ENCODE assay signal across 8 cellular contexts in genomic region chr17:57085448-57086068, GRCh38. TPM values are rescaled to one million over a fixed set of nuclear protein-coding genes. Genes with fewer than 3 reads are reported as not detected.
A peak's percentile ranks its signal among the peaks of the same experiment; 100 is the strongest.
DNase-seq lines count a peak whose midpoint lies in the region; ATAC-seq, FAIRE-seq and TF ChIP-seq lines count a peak whose summit lies in the region.

No MANE protein-coding gene starts in this region.

- H4K91ac ChIP-seq in H1 (replicated peaks; ENCODE audit: insufficient read length, low read length), result peak overlapping the region; percentile 15

- peak; percentile 50 for TF ChIP-seq CTCF in GM13977 (IDR thresholded peaks at IDR 0.05; ENCODE audit: extremely low read depth, insufficient read depth, missing control alignments)
- peak; percentile 24 for TF ChIP-seq CTCF in activated CD8-positive, alpha-beta T cell treated with anti-CD3 and anti-CD28 coated beads for 36 hours (IDR thresholded peaks at IDR 0.05)
- peak in 2 of 3 experiments; percentile 4 to 27; a peak in 2 of 4 replicates for TF ChIP-seq CTCF in H1 (IDR thresholded peaks at IDR 0.05; ENCODE audit: control extremely low read depth in 1 of 3, insufficient read depth in 1 of 3, low read depth in 1 of 3, low read length in 3 of 3)

- in situ Hi-C loops in GM13977 (cut with MboI; ENCODE audit: low pct_unique_long_range_greater_than_20kb, low sequenced_read_pairs, unreplicated experiment), result no loop called here

- H4K20me1 ChIP-seq in H1 (replicated peaks in 1 of 2; ENCODE audit: control insufficient read depth in 1 of 2, insufficient read depth in 2 of 2, low read length in 2 of 2), result peaks cover 21 to 25% of the 10 kb centered on the region in 2 experiments

- peaks cover 51% of the 10 kb centered on the region for H3K4me1 Mint-ChIP-seq in activated CD8-positive, alpha-beta T cell treated with anti-CD3 and anti-CD28 coated beads for 36 hours (ENCODE audit: low read depth)

- H3K79me1 ChIP-seq in H1 (ENCODE audit: low read depth, low read length), result peaks cover 5% of the 10 kb centered on the region; the same call in 1 of the 2 replicates

- TF ChIP-seq POLR2A in H1 (IDR thresholded peaks at IDR 0.05; ENCODE audit: control extremely low read depth in 1 of 2, low read depth in 2 of 2, low read length in 2 of 2), result no peak

- H3K4me3 ChIP-seq in ACC112 (ENCODE audit: low read depth, low read length) (peak overlapping the region; percentile 85), H1 (ENCODE audit: extremely low read depth in 1 of 4, insufficient read depth in 2 of 4, low read depth in 3 of 4, low read length in 4 of 4) (peak overlapping the region; percentile 68 to 82 (median 81))

- no peak overlapping the region for H3K4ac ChIP-seq in H1 (replicated peaks; ENCODE audit: insufficient read length, low read depth, low read length)

- 2% methylated on average over 60 of the region's 75 CpGs; no CpG with 5 or more reads in 1 of the 2 experiments for WGBS in H1 (ENCODE audit: extremely low coverage in 1 of 2, insufficient coverage in 1 of 2, insufficient read length in 1 of 2, insufficient replicate concordance in 2 of 2, low coverage in 1 of 2, low lambda C conversion rate in 2 of 2, missing lambda C conversion rate in 1 of 2), 2 experiments

- H3K4me2 ChIP-seq in H1 (ENCODE audit: insufficient read depth in 1 of 2, low read depth in 2 of 2, low read length in 2 of 2), result peak overlapping the region; percentile 86 to 88

- TF ChIP-seq RAD21 in H1 (IDR thresholded peaks at IDR 0.05 in 1 of 2, conservative IDR thresholded peaks at IDR 0.05 in 1 of 2; ENCODE audit: low read depth in 2 of 2, low read length in 2 of 2), result no peak

- no peak overlapping the region for H2BK15ac ChIP-seq in H1 (ENCODE audit: low read length)

- H3K79me2 ChIP-seq in ACC112 (ENCODE audit: control insufficient read depth, insufficient read depth, low read length, unreplicated experiment), result peaks cover 16% of the 10 kb centered on the region
- H3K79me2 ChIP-seq in H1 (ENCODE audit: control insufficient read depth in 1 of 2, insufficient read depth in 2 of 2, low read length in 2 of 2), result peaks cover 31 to 50% of the 10 kb centered on the region in 2 experiments

- no peak overlapping the region; the same call in 1 of the 2 replicates for H3K27ac ChIP-seq in ACC112 (ENCODE audit: low read depth, low read length)
- H3K27ac ChIP-seq in H1 (ENCODE audit: low read depth, low read length), result no peak overlapping the region

- H3K23ac ChIP-seq in H1 (ENCODE audit: insufficient read length), result no peak overlapping the region

- H3K4me3 Mint-ChIP-seq in activated CD8-positive, alpha-beta T cell treated with anti-CD3 and anti-CD28 coated beads for 36 hours, result peak overlapping the region; percentile 83

- H3K27me3 ChIP-seq in ACC112 (ENCODE audit: insufficient read depth, low read length), result no peaks in the 10 kb centered on the region
- H3K27me3 ChIP-seq in H1 (replicated peaks in 1 of 4; ENCODE audit: control insufficient read depth in 3 of 4, extremely low read depth in 1 of 4, insufficient read depth in 3 of 4, low read length in 3 of 4), result no peaks in the 10 kb centered on the region; a peak in 1 of 7 replicates

- H3K27me3 Mint-ChIP-seq in activated CD8-positive, alpha-beta T cell treated with anti-CD3 and anti-CD28 coated beads for 36 hours, result peaks cover 2% of the 10 kb centered on the region

- H3K18ac ChIP-seq in H1 (ENCODE audit: extremely low read depth, low read length), result peak overlapping the region; percentile 20; the same call in 1 of the 2 replicates

- H3K9me3 Mint-ChIP-seq in activated CD8-positive, alpha-beta T cell treated with anti-CD3 and anti-CD28 coated beads for 36 hours, result no peaks in the 10 kb centered on the region

- DNase-seq in GM13977 (ENCODE audit: low spot score), result peak; percentile 78
- peak; percentile 55 for DNase-seq in NCI-H2171 treated with DMSO at 0.1 percent for 48 hours (lab: John Stamatoyannopoulos, UW)
- peak; percentile 63 for DNase-seq in activated CD8-positive, alpha-beta T cell treated with anti-CD3 and anti-CD28 coated beads for 36 hours
- DNase-seq in H1 (ENCODE audit: low read depth in 1 of 2, low spot score in 2 of 2), result peak in 1 of 2 experiments; percentile 55
- peak; percentile 20 for DNase-seq in middle frontal gyrus (ENCODE audit: extremely low spot score, low spot score)
- peak; percentile 35 for DNase-seq in stimulated activated CD8-positive, alpha-beta memory T cell treated with anti-CD3 and anti-CD28 coated beads, Interleukin-4, amount 100 ng/mL, for 24 hours (ENCODE audit: low read depth)

- no peak overlapping the region for H3K14ac ChIP-seq in H1 (ENCODE audit: insufficient read length)

- H2BK20ac ChIP-seq in H1 (ENCODE audit: low read length), result no peak overlapping the region

- peak; percentile 27 for ATAC-seq in HG02943 (IDR thresholded peaks at IDR 0.05; ENCODE audit: low read depth, unreplicated experiment)
- ATAC-seq in activated CD8-positive, alpha-beta T cell treated with anti-CD3 and anti-CD28 coated beads for 36 hours, result peak; percentile 37

- peaks cover 4% of the 10 kb centered on the region for H3K4me1 ChIP-seq in ACC112 (ENCODE audit: control insufficient read depth, insufficient read depth, low read length, unreplicated experiment)
- peaks cover 5 to 20% (median 17%) of the 10 kb centered on the region in 4 experiments; a peak in 6 of 7 replicates for H3K4me1 ChIP-seq in H1 (replicated peaks in 1 of 4; ENCODE audit: control insufficient read depth in 3 of 4, insufficient read depth in 4 of 4, low read length in 3 of 4)

- POLR2A ChIA-PET in activated CD8-positive, alpha-beta T cell treated with anti-CD3 and anti-CD28 coated beads for 36 hours (lab: Charles Lee), result interaction anchor here (0.6 to 1.5 kb wide), 8 partner anchors 12 to 1512 kb away, joined by 3 to 5 read pairs (median 3); no protein-coding TSS in a partner anchor
- POLR2A ChIA-PET in H1 (lab: Charles Lee; ENCODE audit: partially characterized antibody), result interaction anchor here (0.8 to 2.5 kb wide), 14 partner anchors 11 to 107 kb away, joined by 3 to 21 read pairs (median 4); no protein-coding TSS in a partner anchor

- H2BK5ac ChIP-seq in H1 (ENCODE audit: low read depth, low read length), result peak overlapping the region; percentile 15; the same call in 1 of the 2 replicates

- H3K23me2 ChIP-seq in H1 (ENCODE audit: low read depth, low read length), result peaks cover 11% of the 10 kb centered on the region

- peak overlapping the region; percentile 15 to 61 (median 54); a peak in 6 of 7 replicates for H3K9ac ChIP-seq in H1 (replicated peaks in 1 of 4; ENCODE audit: extremely low read depth in 1 of 4, low read depth in 3 of 4, low read length in 3 of 4)

- intact Hi-C loops in activated CD8-positive, alpha-beta T cell treated with anti-CD3 and anti-CD28 coated beads for 36 hours (cut with micrococcal nuclease), result no loop called here

- no peaks in the 10 kb centered on the region for H3K9me3 ChIP-seq in H1 (ENCODE audit: insufficient read depth in 2 of 2, low read depth in 1 of 2, low read length in 1 of 2)

- H2BK12ac ChIP-seq in H1 (ENCODE audit: low read depth, low read length), result no peak overlapping the region

- CTCF ChIA-PET in activated CD8-positive, alpha-beta T cell treated with anti-CD3 and anti-CD28 coated beads for 36 hours (lab: Charles Lee), result interaction anchor here (1.1 kb wide), 1 partner anchor 107 kb away, joined by 3 read pairs; the partner anchor contains the start of gene SCPEP1
- CTCF ChIA-PET in H1 (lab: Charles Lee; ENCODE audit: partially characterized antibody), result interaction anchor here (0.6 to 3.1 kb wide), 14 partner anchors 9 to 205 kb away, joined by 3 to 10 read pairs (median 4); no protein-coding TSS in a partner anchor

- H3K27ac Mint-ChIP-seq in activated CD8-positive, alpha-beta T cell treated with anti-CD3 and anti-CD28 coated beads for 36 hours, result peak overlapping the region; percentile 22

- H3K36me3 Mint-ChIP-seq in activated CD8-positive, alpha-beta T cell treated with anti-CD3 and anti-CD28 coated beads for 36 hours (ENCODE audit: low read depth), result peaks cover 8% of the 10 kb centered on the region

- H2AK5ac ChIP-seq in H1 (ENCODE audit: low read depth, low read length), result no peak overlapping the region

- H3K56ac ChIP-seq in H1 (replicated peaks; ENCODE audit: insufficient read length, low read depth, low read length), result peak overlapping the region; percentile 26

- no peak overlapping the region for H2BK120ac ChIP-seq in H1 (replicated peaks; ENCODE audit: low read depth, low read length)

- H4K5ac ChIP-seq in H1 (ENCODE audit: insufficient read length, low read depth, low read length), result no peak overlapping the region

- no peak for FAIRE-seq in H1 (lab: Jason Lieb, UNC)

- H4K8ac ChIP-seq in H1 (ENCODE audit: extremely low read depth, insufficient read depth, low read length), result peak overlapping the region; percentile 81

- H2AFZ ChIP-seq in ACC112 (ENCODE audit: low read length, unreplicated experiment), result peak overlapping the region; percentile 91
- no peak overlapping the region for H2AFZ ChIP-seq in H1 (ENCODE audit: low read length)

- TF ChIP-seq EP300 in H1 (IDR thresholded peaks at IDR 0.05; ENCODE audit: borderline replicate concordance in 1 of 2, low read depth in 2 of 2, low read length in 2 of 2), result no peak

- H3K36me3 ChIP-seq in ACC112 (ENCODE audit: insufficient read depth, low read length), result no peaks in the 10 kb centered on the region
- no peaks in the 10 kb centered on the region; a peak in 1 of 8 replicates for H3K36me3 ChIP-seq in H1 (ENCODE audit: control insufficient read depth in 2 of 4, insufficient read depth in 4 of 4, low read length in 3 of 4)

TF ChIP-seq in H1, 55 proteins besides CTCF, POLR2A, EP300 and RAD21 (continues in another document):
- TF ChIP-seq SRF (IDR thresholded peaks at IDR 0.05; ENCODE audit: low read depth, low read length), result no peak
- TF ChIP-seq E2F6 (IDR thresholded peaks at IDR 0.05), result no peak; the same call in 1 of the 2 replicates
- no peak for TF ChIP-seq CHD2 (IDR thresholded peaks at IDR 0.05; ENCODE audit: low read length)
- TF ChIP-seq SIRT6 (IDR thresholded peaks at IDR 0.05; ENCODE audit: low read length), result no peak

RNA-seq across cellular contexts. Expression of gene AKAP1, which starts 0.5 kb away (rescaled TPM):
- total RNA-seq in activated CD8-positive, alpha-beta T cell treated with anti-CD3 and anti-CD28 coated beads for 36 hours, result 10 to 100 TPM; 27.3 to 28.6 TPM
- 110 and 120 TPM in 2 replicates for total RNA-seq in H1 (2021; fragmentation: NEBNext Ultra II Directional; extraction: Animal tissue kit (Norgen Biotek cat#: 25700))
- polyA plus RNA-seq in H1 (2011; rRNA removed), result 156 and 195 TPM in 2 replicates
- polyA plus RNA-seq in H1 (2011; cell fraction: cytosol; rRNA removed), result 142 TPM
- polyA plus RNA-seq in H1 (2011; cell fraction: nucleus; rRNA removed), result 377 TPM
- 83.6 to 102 TPM (median 91.8 TPM) in 4 replicates for polyA plus RNA-seq in H1 (2012, experiment 1 of 2)
- 36.0 TPM for polyA plus RNA-seq in H1 (2012, experiment 2 of 2)
- polyA plus RNA-seq in H1 (2013, experiment 1 of 2), result 166 TPM
- 181 TPM for polyA plus RNA-seq in H1 (2013, experiment 2 of 2)
- 331 and 335 TPM in 2 replicates for polyA minus RNA-seq in H1 (2011; rRNA and poly(A)+ RNA removed)
- polyA minus RNA-seq in H1 (2011; cell fraction: cytosol; rRNA and poly(A)+ RNA removed), result 139 TPM
- 80.5 TPM for polyA minus RNA-seq in H1 (2011; cell fraction: nucleus; rRNA and poly(A)+ RNA removed)
